ENCODE assay signal across 14 cellular contexts in the genomic region with DNA sequence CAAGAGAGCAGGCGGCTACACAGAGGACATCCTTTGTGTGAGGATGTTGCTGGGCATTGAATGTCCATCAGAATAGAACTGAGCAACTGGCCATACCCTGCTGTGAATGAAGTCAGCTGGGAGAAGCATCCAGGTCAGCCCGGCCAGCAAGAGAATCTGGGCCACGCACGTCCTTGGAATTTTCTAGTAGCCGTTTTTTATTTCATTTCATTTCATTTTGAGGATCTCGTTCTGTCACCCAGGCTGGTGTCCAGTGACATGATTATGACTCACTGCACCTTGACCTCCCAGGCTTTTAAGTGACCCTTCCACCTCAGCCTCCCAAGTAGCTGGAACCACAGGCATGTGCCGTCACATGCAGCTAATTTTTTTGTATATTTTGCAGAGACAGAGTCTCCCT.
A peak's percentile ranks its signal among the peaks of the same experiment; 100 is the strongest.
DNase-seq lines count a peak whose midpoint lies in the region; ATAC-seq and TF ChIP-seq lines count a peak whose summit lies in the region.
"Had no signal": no experiment of that assay in that cellular context is flagged by ENCODE, and none has a peak within 500 bp of the region (broad histone marks: within the 10 kb centered on the region; RNA-seq: fewer than 3 reads in every experiment).

No MANE protein-coding gene starts in this region.

- H3K4me2 ChIP-seq in HCT116 (ENCODE audit: low read length) (0 out of 2 replicates have a peak overlapping the region, but pooled peaks have one; percentile 9), fibroblast of lung (ENCODE audit: extremely low read depth, insufficient read depth, low read length) (no peak overlapping the region)

- WGBS in psoas muscle, 3 donors, result 40 to 47% (median 45%) methylated on average over 7 of the region's 7 CpGs
- 65 to 78% (median 75%) methylated on average over 7 of the region's 7 CpGs for WGBS in spleen, 5 donors

- H3K9me2 ChIP-seq in HCT116 (ENCODE audit: insufficient read depth), result no peaks in the 10 kb centered on the region

- H3K9me3 ChIP-seq in HCT116 (ENCODE audit: control insufficient read depth in 1 of 2, insufficient read depth in 1 of 2, low read depth in 1 of 2, low read length in 2 of 2), result no peaks in the 10 kb centered on the region
- H3K9me3 ChIP-seq in fibroblast of lung (ENCODE audit: control insufficient read depth, insufficient read depth, low read depth, low read length), result no peaks in the 10 kb centered on the region
- H3K9me3 ChIP-seq in psoas muscle, result no peaks in the 10 kb centered on the region
- no peaks in the 10 kb centered on the region for H3K9me3 ChIP-seq in spleen
- H3K9me3 ChIP-seq: tibial artery had no signal

- H3K9ac ChIP-seq in HCT116 (ENCODE audit: low read length) (no peak overlapping the region), fibroblast of lung (ENCODE audit: insufficient read depth, low read length) (no peak overlapping the region)
- H3K9ac ChIP-seq: parathyroid adenoma had no signal

- H3K27me3 ChIP-seq in HCT116 (ENCODE audit: insufficient read depth, low read length) (no peaks in the 10 kb centered on the region), fibroblast of lung (ENCODE audit: control insufficient read depth, insufficient read depth, low read length) (no peaks in the 10 kb centered on the region), psoas muscle (ENCODE audit: insufficient read depth in 3 of 3, low read length in 2 of 3) (no peaks in the 10 kb centered on the region), spleen (replicated peaks in 1 of 7) (no peaks in the 10 kb centered on the region)
- H3K27me3 ChIP-seq: tibial artery had no signal

- TF ChIP-seq POLR2A in HCT116 (IDR thresholded peaks at IDR 0.05; ENCODE audit: borderline replicate concordance, extremely low read depth, insufficient read depth, insufficient read length) (no peak), spleen (IDR thresholded peaks at IDR 0.05) (no peak)

- DNase-seq in HCT116 (ENCODE audit: low read depth, low spot score) (no peak), RPMI7951 (ENCODE audit: low read depth) (peak; percentile 64), fibroblast of lung (ENCODE audit: low read depth in 2 of 2) (peak; percentile 35 to 75), psoas muscle (peak in 1 of 2 donors; percentile 61), NCI-H2227 treated with DMSO at 0.1 percent for 48 hours (lab: John Stamatoyannopoulos, UW) (no peak), spleen (no peak)
- no peak for DNase-seq in activated CD4-positive, alpha-beta T cell treated with anti-CD3 and anti-CD28 coated beads for 1 hour
- DNase-seq: activated gamma-delta T cell treated with Interleukin-2 at 50 U/mL for 16 hours; DMS79 treated with DMSO at 0.1 percent for 48 hours; effector CD8-positive, alpha-beta T cell; immature natural killer cell; NCI-H1105 treated with DMSO at 0.1 percent for 48 hours; tibial artery had no signal

- H3K27ac ChIP-seq in HCT116 (ENCODE audit: low read depth, low read length), result no peak overlapping the region
- H3K27ac ChIP-seq in fibroblast of lung (ENCODE audit: insufficient read depth, low read length), result peak overlapping the region; percentile 38
- H3K27ac ChIP-seq in psoas muscle, result peak overlapping the region; percentile 95
- H3K27ac ChIP-seq in spleen, result peak overlapping the region in 2 of 8 donors; percentile 0 to 53
- H3K27ac ChIP-seq: parathyroid adenoma, tibial artery had no signal

- no peak for TF ChIP-seq RAD21 in HCT116 (IDR thresholded peaks at IDR 0.05; ENCODE audit: low read depth)

- H4K20me1 ChIP-seq in HCT116 (ENCODE audit: insufficient read depth) (no peaks in the 10 kb centered on the region), fibroblast of lung (ENCODE audit: control insufficient read depth, extremely low read depth, insufficient read depth, low read length) (no peaks in the 10 kb centered on the region)

- H2AFZ ChIP-seq in HCT116 (ENCODE audit: low read depth, low read length, poor library complexity, severe bottlenecking) (no peak overlapping the region), fibroblast of lung (ENCODE audit: low read length) (no peak overlapping the region)
- H2AFZ ChIP-seq: parathyroid adenoma had no signal

- no peak overlapping the region for H3K4me3 ChIP-seq in HCT116 (replicated peaks in 1 of 2; ENCODE audit: low read depth in 1 of 2, low read length in 2 of 2)
- no peak overlapping the region for H3K4me3 ChIP-seq in fibroblast of lung (replicated peaks in 1 of 4; ENCODE audit: control extremely low read depth in 1 of 4, insufficient read depth in 1 of 4, low read depth in 3 of 4, low read length in 4 of 4)
- no peak overlapping the region for H3K4me3 ChIP-seq in psoas muscle
- no peak overlapping the region for H3K4me3 ChIP-seq in spleen
- H3K4me3 ChIP-seq: tibial artery had no signal

- intact Hi-C loops in HCT116 (cut with micrococcal nuclease), result no loop called here
- intact Hi-C loops in psoas muscle (cut with DNase I), result loop anchor here (5.0 to 10.0 kb wide), 6 partner anchors 43 to 313 kb away; no protein-coding TSS in a partner anchor
- intact Hi-C loops in spleen (cut with DNase I; ENCODE audit: low total_unique reads), result no loop called here

- RAD21 ChIA-PET in HCT116 (lab: Charles Lee; ENCODE audit: low non-redundant PET in 1 of 2, low total read pairs in 2 of 2, uncharacterized antibody in 2 of 2, unreplicated experiment in 2 of 2), result no interaction called here

- H3K79me2 ChIP-seq in HCT116 (ENCODE audit: insufficient read depth, low read length), result no peaks in the 10 kb centered on the region; the same call in 1 of the 2 replicates
- peaks cover 5% of the 10 kb centered on the region for H3K79me2 ChIP-seq in fibroblast of lung (ENCODE audit: control insufficient read depth, insufficient read depth, low read length)

- H3K4me1 ChIP-seq in HCT116 (ENCODE audit: control insufficient read depth in 1 of 2, insufficient read depth in 2 of 2, low read length in 2 of 2) (peaks cover 2 to 22% of the 10 kb centered on the region in 2 experiments; a peak in 3 of 4 replicates), fibroblast of lung (ENCODE audit: control insufficient read depth, extremely low read depth, insufficient read depth, low read length) (peaks cover 29% of the 10 kb centered on the region), psoas muscle (peaks cover 69% of the 10 kb centered on the region), spleen (peaks cover 6 to 47% (median 36%) of the 10 kb centered on the region in 6 donors)
- H3K4me1 ChIP-seq: tibial artery had no signal

- ATAC-seq in HCT116 (peak; percentile 58), psoas muscle (peak; percentile 50 to 62 (median 54))

- H3K36me3 ChIP-seq in HCT116 (ENCODE audit: control insufficient read depth in 1 of 2, insufficient read depth in 2 of 2, low read length in 2 of 2), result peaks cover 11 to 27% of the 10 kb centered on the region in 2 experiments
- peaks cover 15% of the 10 kb centered on the region for H3K36me3 ChIP-seq in fibroblast of lung (ENCODE audit: control insufficient read depth, insufficient read depth, low read length)
- peaks cover 5 to 37% of the 10 kb centered on the region in 2 donors for H3K36me3 ChIP-seq in psoas muscle (ENCODE audit: insufficient read depth in 1 of 2, low read depth in 1 of 2)
- H3K36me3 ChIP-seq in spleen, result peaks cover 2 to 100% (median 61%) of the 10 kb centered on the region in 6 donors

- TF ChIP-seq CTCF in HCT116 (IDR thresholded peaks at IDR 0.05 in 2 of 3, conservative IDR thresholded peaks at IDR 0.05 in 1 of 3; ENCODE audit: borderline replicate concordance in 1 of 3, insufficient read depth in 1 of 3, low read depth in 2 of 3, low read length in 2 of 3) (no peak), fibroblast of lung (conservative IDR thresholded peaks at IDR 0.05 in 1 of 2, IDR thresholded peaks at IDR 0.05 in 1 of 2; ENCODE audit: low read depth in 1 of 2, low read length in 2 of 2) (no peak), psoas muscle (IDR thresholded peaks at IDR 0.05) (no peak), spleen (IDR thresholded peaks at IDR 0.05 in 8 of 11, conservative IDR thresholded peaks at IDR 0.05 in 3 of 11) (no peak)

- no TSS peak for BruUV-seq in HCT116 (replicated peaks; lab: Mats Ljungman, UMichigan)

- CTCF ChIA-PET in HCT116 (lab: Charles Lee), result no interaction called here

- POLR2A ChIA-PET in HCT116 (lab: Charles Lee), result no interaction called here

TF ChIP-seq in HCT116, 20 proteins besides CTCF, POLR2A, EP300 and RAD21 (continues in another document):
- TF ChIP-seq CEBPB (IDR thresholded peaks at IDR 0.05; ENCODE audit: low read depth) (no peak), POLR2AphosphoS5 (IDR thresholded peaks at IDR 0.05; ENCODE audit: low read depth, low read length) (no peak), SRF (IDR thresholded peaks at IDR 0.05; ENCODE audit: low read depth) (no peak), EZH2phosphoT487 (IDR thresholded peaks at IDR 0.05; ENCODE audit: borderline replicate concordance) (no peak), FOSL1 (IDR thresholded peaks at IDR 0.05; ENCODE audit: low read depth) (no peak; the same call in 1 of the 2 replicates), YY1 (IDR thresholded peaks at IDR 0.05; ENCODE audit: extremely low read depth, insufficient replicate concordance, low read depth, low read length) (no peak), ZNF274 (IDR thresholded peaks at IDR 0.05; ENCODE audit: low read depth, low read length) (no peak), EZH2 (IDR thresholded peaks at IDR 0.05) (no peak)
- TF ChIP-seq, protein P1, sequence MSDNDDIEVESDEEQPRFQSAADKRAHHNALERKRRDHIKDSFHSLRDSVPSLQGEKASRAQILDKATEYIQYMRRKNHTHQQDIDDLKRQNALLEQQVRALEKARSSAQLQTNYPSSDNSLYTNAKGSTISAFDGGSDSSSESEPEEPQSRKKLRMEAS (IDR thresholded peaks at IDR 0.05), result no peak
- TF ChIP-seq, protein P2, sequence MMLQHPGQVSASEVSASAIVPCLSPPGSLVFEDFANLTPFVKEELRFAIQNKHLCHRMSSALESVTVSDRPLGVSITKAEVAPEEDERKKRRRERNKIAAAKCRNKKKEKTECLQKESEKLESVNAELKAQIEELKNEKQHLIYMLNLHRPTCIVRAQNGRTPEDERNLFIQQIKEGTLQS (IDR thresholded peaks at IDR 0.05), result no peak
- TF ChIP-seq, protein P3, sequence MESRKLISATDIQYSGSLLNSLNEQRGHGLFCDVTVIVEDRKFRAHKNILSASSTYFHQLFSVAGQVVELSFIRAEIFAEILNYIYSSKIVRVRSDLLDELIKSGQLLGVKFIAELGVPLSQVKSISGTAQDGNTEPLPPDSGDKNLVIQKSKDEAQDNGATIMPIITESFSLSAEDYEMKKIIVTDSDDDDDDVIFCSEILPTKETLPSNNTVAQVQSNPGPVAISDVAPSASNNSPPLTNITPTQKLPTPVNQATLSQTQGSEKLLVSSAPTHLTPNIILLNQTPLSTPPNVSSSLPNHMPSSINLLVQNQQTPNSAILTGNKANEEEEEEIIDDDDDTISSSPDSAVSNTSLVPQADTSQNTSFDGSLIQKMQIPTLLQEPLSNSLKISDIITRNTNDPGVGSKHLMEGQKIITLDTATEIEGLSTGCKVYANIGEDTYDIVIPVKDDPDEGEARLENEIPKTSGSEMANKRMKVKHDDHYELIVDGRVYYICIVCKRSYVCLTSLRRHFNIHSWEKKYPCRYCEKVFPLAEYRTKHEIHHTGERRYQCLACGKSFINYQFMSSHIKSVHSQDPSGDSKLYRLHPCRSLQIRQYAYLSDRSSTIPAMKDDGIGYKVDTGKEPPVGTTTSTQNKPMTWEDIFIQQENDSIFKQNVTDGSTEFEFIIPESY (IDR thresholded peaks at IDR 0.05; ENCODE audit: extremely low read depth, insufficient replicate concordance, low read length), result no peak

Comparison
In these comparisons a context has a peak if more than half of its experiments do, and no peak if none do; other contexts are left out.
1. DNase-seq: peak in RPMI7951 (single experiment) and fibroblast of lung (2 of 2); none in HCT116 (single experiment), NCI-H2227 treated with DMSO at 0.1 percent for 48 hours (single experiment), spleen (single experiment) and activated CD4-positive, alpha-beta T cell treated with anti-CD3 and anti-CD28 coated beads for 1 hour (single experiment).
2. intact Hi-C loops: an anchor here in psoas muscle (5.0 to 10.0 kb wide); none called in HCT116 and spleen.